In the genomic region with DNA sequence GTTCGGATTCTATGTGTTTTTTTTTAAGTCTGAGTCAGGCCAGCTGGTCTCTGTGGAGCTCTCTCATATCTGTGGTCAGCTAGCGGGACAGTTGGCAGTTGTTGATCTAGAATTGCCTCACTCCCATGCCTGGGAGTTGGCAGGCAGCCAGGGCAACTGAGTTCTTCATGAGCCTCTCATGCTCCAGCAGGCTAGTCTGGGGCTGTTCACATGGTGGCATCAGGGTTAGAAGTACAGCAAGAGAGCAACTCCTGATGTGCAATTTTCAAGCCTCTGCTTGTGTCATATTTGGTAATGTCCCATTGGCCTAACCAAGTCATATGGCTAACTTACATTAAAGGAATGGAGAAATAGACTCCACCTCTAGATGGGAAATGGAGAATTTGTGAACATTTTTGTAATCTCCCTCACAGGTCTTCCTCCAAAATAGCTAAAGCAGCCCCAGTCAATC, we compare ENCODE assay signal across 8 cellular contexts. TPM values are rescaled to one million over a fixed set of nuclear protein-coding genes. Genes with fewer than 3 reads are reported as not detected.
DNase-seq lines count a peak whose midpoint lies in the region; ATAC-seq, FAIRE-seq and TF ChIP-seq lines count a peak whose summit lies in the region.

No MANE protein-coding gene starts in this region.

- no peak for FAIRE-seq in bronchial epithelial cell (lab: Jason Lieb, UNC)

- DNase-seq in Ammon's horn (ENCODE audit: low spot score) (peak; percentile 88), MM.1S (peak; percentile 76), bronchial epithelial cell (ENCODE audit: low read depth) (peak; percentile 90), mesenchymal stem cell (peak; percentile 96), H7 (no peak), GM19240 (ENCODE audit: insufficient read length, low spot score) (no peak)

- H3K18ac ChIP-seq in mesenchymal stem cell (ENCODE audit: low read depth in 1 of 2, low read length in 2 of 2): no peak overlapping the region

- no peaks in the 10 kb centered on the region for H3K79me1 ChIP-seq in mesenchymal stem cell (replicated peaks; ENCODE audit: low read length, poor library complexity, severe bottlenecking)

- H3K9ac ChIP-seq in MM.1S (ENCODE audit: low read length) (no peak overlapping the region), mesenchymal stem cell (ENCODE audit: low read length) (peak overlapping the region; percentile 10)

- H4K8ac ChIP-seq in mesenchymal stem cell (ENCODE audit: low read length): no peak overlapping the region

- TF ChIP-seq CTCF in MM.1S (IDR thresholded peaks at IDR 0.05; ENCODE audit: low read length) (no peak), bronchial epithelial cell (IDR thresholded peaks at IDR 0.05; ENCODE audit: insufficient read depth, low read length, severe bottlenecking) (no peak)

- H3K4me1 ChIP-seq in MM.1S (ENCODE audit: low read length): no peaks in the 10 kb centered on the region
- peaks cover 8% of the 10 kb centered on the region for H3K4me1 ChIP-seq in mesenchymal stem cell (ENCODE audit: control insufficient read depth, insufficient read depth, low read depth, low read length)

- H3K9me3 ChIP-seq in MM.1S (replicated peaks; ENCODE audit: insufficient read depth, low read length) (no peaks in the 10 kb centered on the region), mesenchymal stem cell (ENCODE audit: control insufficient read depth, low read length) (no peaks in the 10 kb centered on the region)

- H3K36me3 ChIP-seq in MM.1S (replicated peaks; ENCODE audit: insufficient read depth, low read length) (no peaks in the 10 kb centered on the region), bronchial epithelial cell (ENCODE audit: control insufficient read depth, insufficient read depth, low read length) (no peaks in the 10 kb centered on the region), mesenchymal stem cell (ENCODE audit: control insufficient read depth in 1 of 2, insufficient read depth in 2 of 2, low read depth in 1 of 2, low read length in 2 of 2) (no peaks in the 10 kb centered on the region), H7 (replicated peaks; ENCODE audit: control insufficient read depth, insufficient read depth, low read length) (no peaks in the 10 kb centered on the region)

- ATAC-seq in GM21423 (IDR thresholded peaks at IDR 0.05; ENCODE audit: unreplicated experiment): no peak
- ATAC-seq in HG03135 (IDR thresholded peaks at IDR 0.05; ENCODE audit: unreplicated experiment): no peak

- no peak overlapping the region for H3K14ac ChIP-seq in mesenchymal stem cell (ENCODE audit: low read length in 2 of 2)

- H2BK15ac ChIP-seq in mesenchymal stem cell (ENCODE audit: low read depth, poor library complexity, severe bottlenecking): no peak overlapping the region

- no peak overlapping the region for H3K23ac ChIP-seq in mesenchymal stem cell (ENCODE audit: low read length in 2 of 2)

- no peaks in the 10 kb centered on the region for H4K20me1 ChIP-seq in MM.1S (ENCODE audit: insufficient read depth, low read length)

- H3K4ac ChIP-seq in mesenchymal stem cell (ENCODE audit: low read depth in 1 of 2, low read length in 2 of 2): no peak overlapping the region

- H2BK12ac ChIP-seq in mesenchymal stem cell (ENCODE audit: low read length in 2 of 2): peak overlapping the region in 1 of 2 experiments; percentile 85

- no peak overlapping the region for H3K4me3 ChIP-seq in MM.1S (ENCODE audit: low read length)
- no peak overlapping the region for H3K4me3 ChIP-seq in bronchial epithelial cell (ENCODE audit: low read depth, low read length)
- H3K4me3 ChIP-seq in mesenchymal stem cell (ENCODE audit: insufficient read depth in 1 of 2, low read depth in 1 of 2, low read length in 2 of 2): no peak overlapping the region
- H3K4me3 ChIP-seq in H7 (ENCODE audit: insufficient read depth, low read depth, low read length): no peak overlapping the region

- no peaks in the 10 kb centered on the region for H3F3A ChIP-seq in MM.1S (ENCODE audit: insufficient read depth, low read length)

- no peak overlapping the region for H3K4me2 ChIP-seq in MM.1S (ENCODE audit: low read depth, low read length)
- H3K4me2 ChIP-seq in mesenchymal stem cell (ENCODE audit: low read length, poor library complexity, severe bottlenecking): no peak overlapping the region

- H2BK120ac ChIP-seq in mesenchymal stem cell (ENCODE audit: low read depth, low read length): no peak overlapping the region

- no peak overlapping the region for H2AK5ac ChIP-seq in mesenchymal stem cell (ENCODE audit: low read length, severe bottlenecking)

- H3K27me3 ChIP-seq in MM.1S (replicated peaks; ENCODE audit: insufficient read depth, low read length) (no peaks in the 10 kb centered on the region), bronchial epithelial cell (ENCODE audit: control insufficient read depth, insufficient read depth, low read length) (no peaks in the 10 kb centered on the region), mesenchymal stem cell (ENCODE audit: control insufficient read depth in 1 of 2, insufficient read depth in 1 of 2, low read length in 2 of 2) (no peaks in the 10 kb centered on the region), H7 (ENCODE audit: control insufficient read depth, insufficient read depth, low read length) (no peaks in the 10 kb centered on the region)

- H2AFZ ChIP-seq in MM.1S (ENCODE audit: low read length) (no peak overlapping the region), mesenchymal stem cell (ENCODE audit: low read depth, low read length) (no peak overlapping the region)

- no peaks in the 10 kb centered on the region for H3K9me2 ChIP-seq in MM.1S (replicated peaks; ENCODE audit: insufficient read depth, low read length)

- H4K91ac ChIP-seq in mesenchymal stem cell (ENCODE audit: low read length): no peak overlapping the region

- WGBS in mesenchymal stem cell: 9% methylated on average over 2 of the region's 2 CpGs

- no peaks in the 10 kb centered on the region for H3K79me2 ChIP-seq in MM.1S (ENCODE audit: low read length)

- H2BK5ac ChIP-seq in mesenchymal stem cell (ENCODE audit: low read depth, low read length, poor library complexity, severe bottlenecking): no peak overlapping the region

- H3K27ac ChIP-seq in MM.1S (ENCODE audit: low read length) (no peak overlapping the region), mesenchymal stem cell (ENCODE audit: low read length, poor library complexity, severe bottlenecking) (peak overlapping the region; percentile 85)

RNA-seq across cellular contexts. Expression of a gene that starts 6.7 kb away (rescaled TPM):
- total RNA-seq in bronchial epithelial cell: 22.6 and 23.8 TPM in 2 replicates
- 48.8 TPM for polyA plus RNA-seq in mesenchymal stem cell (2013, experiment 1 of 2)
- polyA plus RNA-seq in mesenchymal stem cell (2013, experiment 2 of 2): 52.9 TPM
- 27.6 and 42.6 TPM in 2 replicates for total RNA-seq in H7 (2014; rRNA removed; shearing (Covaris generic))

RNA-seq across cellular contexts. Expression of a gene that starts 25.2 kb away (rescaled TPM):
- 0.38 and 0.53 TPM in 2 replicates for total RNA-seq in bronchial epithelial cell
- 0.07 TPM for polyA plus RNA-seq in mesenchymal stem cell (2013, experiment 1 of 2)
- 0.10 TPM for polyA plus RNA-seq in mesenchymal stem cell (2013, experiment 2 of 2)
- 0.07 TPM in 1 of 2 replicates, not detected in the other for total RNA-seq in H7 (2014; rRNA removed; shearing (Covaris generic))

Comparison
In these comparisons a context has a peak if more than half of its experiments do, and no peak if none do; other contexts are left out.
1. DNase-seq: peak in Ammon's horn (single experiment), MM.1S (single experiment), bronchial epithelial cell (single experiment) and mesenchymal stem cell (single experiment); none in H7 (single experiment) and GM19240 (single experiment).